12 cellular contexts compared by ENCODE assay signal in genomic region chr2:105391058-105391627, GRCh38. TPM values are rescaled to one million over a fixed set of nuclear protein-coding genes. Genes with fewer than 3 reads are reported as not detected.
DNase-seq lines count a peak whose midpoint lies in the region; ATAC-seq, FAIRE-seq and TF ChIP-seq lines count a peak whose summit lies in the region.
"Had no signal": no experiment of that assay in that cellular context is flagged by ENCODE, and none has a peak within 500 bp of the region (broad histone marks: within the 10 kb centered on the region; RNA-seq: fewer than 3 reads in every experiment).

No MANE protein-coding gene starts in this region.

- H3K4me2 ChIP-seq in astrocyte (ENCODE audit: low read length) (peak overlapping the region; percentile 94), hepatocyte (no peak overlapping the region)

- peaks cover 83% of the 10 kb centered on the region for H3K4me1 ChIP-seq in astrocyte (ENCODE audit: insufficient read depth, low read length)
- no peaks in the 10 kb centered on the region for H3K4me1 ChIP-seq in hepatocyte (ENCODE audit: insufficient read depth)
- peaks cover 28 to 98% (median 66%) of the 10 kb centered on the region in 4 donors for H3K4me1 ChIP-seq in stomach
- H3K4me1 ChIP-seq: body of pancreas had no signal

- TF ChIP-seq EP300 in stomach (IDR thresholded peaks at IDR 0.05): no peak

- DNase-seq in HT1080 (ENCODE audit: low read depth) (peak; percentile 53), astrocyte (ENCODE audit: low read depth) (peak; percentile 87), hepatocyte (ENCODE audit: low spot score) (no peak), stomach (no peak), RPMI8226 (no peak)
- no peak for DNase-seq in stimulated activated CD4-positive, alpha-beta T cell treated with anti-CD3 and anti-CD28 coated beads, Interleukin-4, amount 100 ng/mL, for 24 hours
- DNase-seq: body of pancreas, H7 had no signal

- peaks cover 79% of the 10 kb centered on the region for H4K20me1 ChIP-seq in astrocyte (ENCODE audit: insufficient read depth, low read length)
- no peaks in the 10 kb centered on the region for H4K20me1 ChIP-seq in hepatocyte (ENCODE audit: insufficient read depth, poor library complexity, severe bottlenecking)

- peak overlapping the region; percentile 100 for H3K9ac ChIP-seq in astrocyte (ENCODE audit: low read length)

- FAIRE-seq in astrocyte (lab: Jason Lieb, UNC): no peak
- FAIRE-seq: D721Med, TTC549 had no signal

- intact Hi-C loops in stomach (cut with DNase I; ENCODE audit: low total_unique reads): no loop called here

- H3K36me3 Mint-ChIP-seq in astrocyte (ENCODE audit: low read depth, unreplicated experiment): peaks cover 41% of the 10 kb centered on the region

- no peaks in the 10 kb centered on the region for H3K27me3 Mint-ChIP-seq in astrocyte (ENCODE audit: low read depth, unreplicated experiment)

- peak overlapping the region; percentile 0 for H3K4me3 ChIP-seq in astrocyte (ENCODE audit: insufficient read depth, low read depth, low read length)
- H3K4me3 ChIP-seq in hepatocyte: no peak overlapping the region
- no peak overlapping the region for H3K4me3 ChIP-seq in stomach
- H3K4me3 ChIP-seq: body of pancreas had no signal

- H3K4me1 Mint-ChIP-seq in astrocyte (ENCODE audit: low read depth, unreplicated experiment): peaks cover 38% of the 10 kb centered on the region
- H3K4me1 Mint-ChIP-seq: neural crest cell had no signal

- H3K36me3 ChIP-seq in astrocyte (ENCODE audit: insufficient read depth, low read length): peaks cover 57% of the 10 kb centered on the region
- no peaks in the 10 kb centered on the region for H3K36me3 ChIP-seq in hepatocyte (replicated peaks; ENCODE audit: insufficient read depth, low read depth)
- H3K36me3 ChIP-seq in stomach: peaks cover 0 to 20% (median 2%) of the 10 kb centered on the region in 4 donors

- H3K4me3 Mint-ChIP-seq in astrocyte (ENCODE audit: unreplicated experiment): peak overlapping the region; percentile 9
- H3K4me3 Mint-ChIP-seq: neural crest cell had no signal

- no peaks in the 10 kb centered on the region for H3K9me2 ChIP-seq in hepatocyte (replicated peaks; ENCODE audit: insufficient read depth)

- no peaks in the 10 kb centered on the region for H3K27me3 ChIP-seq in astrocyte (ENCODE audit: insufficient read depth, low read length)
- H3K27me3 ChIP-seq in hepatocyte: no peaks in the 10 kb centered on the region
- no peaks in the 10 kb centered on the region for H3K27me3 ChIP-seq in stomach
- H3K27me3 ChIP-seq: body of pancreas had no signal

- TF ChIP-seq CTCF in astrocyte (IDR thresholded peaks at IDR 0.05; ENCODE audit: insufficient read depth, low read depth, low read length) (no peak), hepatocyte (IDR thresholded peaks at IDR 0.05; ENCODE audit: poor library complexity) (no peak), stomach (IDR thresholded peaks at IDR 0.05) (no peak)

- no peaks in the 10 kb centered on the region for H3K9me3 ChIP-seq in astrocyte (ENCODE audit: insufficient read depth, low read depth, low read length)
- H3K9me3 ChIP-seq in hepatocyte (ENCODE audit: low read depth): no peaks in the 10 kb centered on the region
- H3K9me3 ChIP-seq in stomach: no peaks in the 10 kb centered on the region
- H3K9me3 ChIP-seq: body of pancreas had no signal

- H3K27ac ChIP-seq in astrocyte (ENCODE audit: low read depth, low read length) (peak overlapping the region; percentile 99), hepatocyte (peak overlapping the region; percentile 21), stomach (peak overlapping the region in 4 of 5 donors; percentile 26 to 93 (median 84))
- H3K27ac ChIP-seq: body of pancreas had no signal

- H3K9me3 Mint-ChIP-seq in astrocyte (ENCODE audit: unreplicated experiment): peaks cover 3% of the 10 kb centered on the region
- H3K9me3 Mint-ChIP-seq: neural crest cell had no signal

- peaks cover 99% of the 10 kb centered on the region for H3K79me2 ChIP-seq in astrocyte (ENCODE audit: insufficient read depth, low read length)
- H3K79me2 ChIP-seq in hepatocyte: peaks cover 22% of the 10 kb centered on the region

- H2AFZ ChIP-seq in astrocyte (ENCODE audit: low read depth, low read length): no peak overlapping the region
- no peak overlapping the region for H2AFZ ChIP-seq in hepatocyte

- WGBS in hepatocyte (ENCODE audit: low lambda C conversion rate, missing lambda C conversion rate): 84% methylated on average over 5 of the region's 5 CpGs
- 82 to 100% (median 91%) methylated on average over 5 of the region's 5 CpGs for WGBS in stomach, 5 donors

- TF ChIP-seq POLR2A in stomach (IDR thresholded peaks at IDR 0.05): no peak

- H3K27ac Mint-ChIP-seq in astrocyte (ENCODE audit: unreplicated experiment): peak overlapping the region; percentile 50

- no peak for ATAC-seq in GM19324 (IDR thresholded peaks at IDR 0.05; ENCODE audit: low FRiP score, unreplicated experiment)
- ATAC-seq: body of pancreas had no signal

RNA-seq across cellular contexts. Expression of gene FHL2, which starts 7.7 kb away (rescaled TPM):
- 155 and 198 TPM in 2 replicates for total RNA-seq in HT1080 (2014; rRNA removed; shearing (Covaris generic))
- 439 and 452 TPM in 2 replicates for polyA plus RNA-seq in HT1080 (2015; cell fraction: cytosol; rRNA removed)
- polyA plus RNA-seq in HT1080 (2015; cell fraction: nucleus; rRNA removed): 239 and 277 TPM in 2 replicates
- total RNA-seq in astrocyte (104 and 115 TPM in 2 replicates), hepatocyte (17.9 and 19.7 TPM in 2 replicates), stomach (100 to 1,000 TPM in 1 of 5 donors, 10 to 100 TPM in 4; 42.3 to 118 (median 57.1) TPM)
- polyA plus RNA-seq in hepatocyte (18.8 and 22.3 TPM in 2 replicates), stomach (100 to 1,000 TPM in 1 of 3 donors, 10 to 100 TPM in 2; 45.7 to 240 (median 84.2) TPM)

RNA-seq across cellular contexts. Expression of gene C2orf49, which starts 53.8 kb away (rescaled TPM):
- total RNA-seq in HT1080 (2014; rRNA removed; shearing (Covaris generic)): 9.1 and 14.5 TPM in 2 replicates
- 12.9 and 18.2 TPM in 2 replicates for polyA plus RNA-seq in HT1080 (2015; cell fraction: cytosol; rRNA removed)
- 11.4 and 19.7 TPM in 2 replicates for polyA plus RNA-seq in HT1080 (2015; cell fraction: nucleus; rRNA removed)
- 21.6 and 22.6 TPM in 2 replicates for total RNA-seq in astrocyte
- total RNA-seq in hepatocyte: 16.3 and 19.6 TPM in 2 replicates
- 13.5 and 16.9 TPM in 2 replicates for polyA plus RNA-seq in hepatocyte
- 10 to 100 TPM; 10.5 to 22.0 (median 11.3) TPM for total RNA-seq in stomach
- 10 to 100 TPM in 1 of 3 donors, 1 to 10 TPM in 2; 6.3 to 11.2 (median 7.0) TPM for polyA plus RNA-seq in stomach

Comparison
In these comparisons a context has a peak if more than half of its experiments do, and no peak if none do; other contexts are left out.
1. DNase-seq: peak in HT1080 (single experiment) and astrocyte (single experiment); none in hepatocyte (single experiment), stomach (single experiment), stimulated activated CD4-positive, alpha-beta T cell treated with anti-CD3 and anti-CD28 coated beads, Interleukin-4, amount 100 ng/mL, for 24 hours (single experiment) and RPMI8226 (single experiment).
2. H3K27ac ChIP-seq: peak in every context shown above with its lines; median percentile 99 in astrocyte; 84 in stomach; 21 in hepatocyte.